8 cellular contexts compared by ENCODE assay signal in genomic region chr4:143399113-143399949, GRCh38.
DNase-seq lines count a peak whose midpoint lies in the region; ATAC-seq and TF ChIP-seq lines count a peak whose summit lies in the region.

No MANE protein-coding gene starts in this region.

- H3K4me1 ChIP-seq in lower lobe of right lung: peaks cover 45% of the 10 kb centered on the region

- peak overlapping the region in 2 of 5 experiments; percentile 6 to 58 for H3K27ac Mint-ChIP-seq in brain

- POLR2A ChIA-PET in AG04450 (lab: Yijun Ruan, JAX): no interaction called here

- no peaks in the 10 kb centered on the region for H3K27me3 Mint-ChIP-seq in brain

- no peak overlapping the region for H3K4me3 ChIP-seq in AG04450 (ENCODE audit: low read depth, low read length)
- H3K4me3 ChIP-seq in GM12875 (ENCODE audit: low read depth, low read length): no peak overlapping the region
- no peak overlapping the region for H3K4me3 ChIP-seq in lower lobe of right lung

- peak; percentile 60 for TF ChIP-seq CTCF in AG04450 (IDR thresholded peaks at IDR 0.05; ENCODE audit: low read depth, low read length)
- TF ChIP-seq CTCF in GM12875 (IDR thresholded peaks at IDR 0.05; ENCODE audit: borderline replicate concordance, insufficient read depth, low read depth, low read length): peak; percentile 54; the same call in 1 of the 2 replicates
- peak; percentile 38 to 73 for TF ChIP-seq CTCF in brain (conservative IDR thresholded peaks at IDR 0.05)
- peak; percentile 65 for TF ChIP-seq CTCF in lower lobe of right lung (IDR thresholded peaks at IDR 0.05)

- H3K27me3 ChIP-seq in AG04450 (ENCODE audit: control insufficient read depth, insufficient read depth, low read length) (no peaks in the 10 kb centered on the region), lower lobe of right lung (ENCODE audit: low read depth) (no peaks in the 10 kb centered on the region)

- H3K4me1 Mint-ChIP-seq in brain: peaks cover 54% of the 10 kb centered on the region

- ATAC-seq in HG02798 (IDR thresholded peaks at IDR 0.05; ENCODE audit: poor library complexity, unreplicated experiment) (peak; percentile 66), lower lobe of right lung (peak; percentile 66 to 79), GM19397 (IDR thresholded peaks at IDR 0.05; ENCODE audit: unreplicated experiment) (no peak)

- H3K27ac ChIP-seq in AG04450 (ENCODE audit: low read depth, low read length) (no peak overlapping the region), lower lobe of right lung (no peak overlapping the region)

- no peaks in the 10 kb centered on the region for H3K9me3 ChIP-seq in AG04450 (ENCODE audit: control insufficient read depth, insufficient read depth, low read length)
- no peaks in the 10 kb centered on the region for H3K9me3 ChIP-seq in lower lobe of right lung

- H3K36me3 ChIP-seq in lower lobe of right lung: no peaks in the 10 kb centered on the region

- CTCF ChIA-PET in AG04450 (lab: Charles Lee): interaction anchor here (0.9 to 1.9 kb wide), 6 partner anchors 11 to 42 kb away, joined by 3 to 6 read pairs (median 4); no protein-coding TSS in a partner anchor

- H3K4me3 Mint-ChIP-seq in brain: peak overlapping the region in 1 of 5 experiments; percentile 23

- H3K36me3 Mint-ChIP-seq in brain: no peaks in the 10 kb centered on the region

- intact Hi-C loops in lower lobe of right lung (cut with DNase I): no loop called here

- DNase-seq in AG04450 (ENCODE audit: low read depth, low spot score) (no peak), NCI-H460 (ENCODE audit: extremely low read depth, low read depth) (peak; percentile 43), lower lobe of right lung (no peak)
- no peak for DNase-seq in activated T-cell treated with anti-CD3 and anti-CD28 coated beads, Interleukin-2, amount 50 U/mL, for 48 hours

- no peaks in the 10 kb centered on the region for H3K9me3 Mint-ChIP-seq in brain
